Comparison of ENCODE assay signal across 8 cellular contexts in the genomic region with DNA sequence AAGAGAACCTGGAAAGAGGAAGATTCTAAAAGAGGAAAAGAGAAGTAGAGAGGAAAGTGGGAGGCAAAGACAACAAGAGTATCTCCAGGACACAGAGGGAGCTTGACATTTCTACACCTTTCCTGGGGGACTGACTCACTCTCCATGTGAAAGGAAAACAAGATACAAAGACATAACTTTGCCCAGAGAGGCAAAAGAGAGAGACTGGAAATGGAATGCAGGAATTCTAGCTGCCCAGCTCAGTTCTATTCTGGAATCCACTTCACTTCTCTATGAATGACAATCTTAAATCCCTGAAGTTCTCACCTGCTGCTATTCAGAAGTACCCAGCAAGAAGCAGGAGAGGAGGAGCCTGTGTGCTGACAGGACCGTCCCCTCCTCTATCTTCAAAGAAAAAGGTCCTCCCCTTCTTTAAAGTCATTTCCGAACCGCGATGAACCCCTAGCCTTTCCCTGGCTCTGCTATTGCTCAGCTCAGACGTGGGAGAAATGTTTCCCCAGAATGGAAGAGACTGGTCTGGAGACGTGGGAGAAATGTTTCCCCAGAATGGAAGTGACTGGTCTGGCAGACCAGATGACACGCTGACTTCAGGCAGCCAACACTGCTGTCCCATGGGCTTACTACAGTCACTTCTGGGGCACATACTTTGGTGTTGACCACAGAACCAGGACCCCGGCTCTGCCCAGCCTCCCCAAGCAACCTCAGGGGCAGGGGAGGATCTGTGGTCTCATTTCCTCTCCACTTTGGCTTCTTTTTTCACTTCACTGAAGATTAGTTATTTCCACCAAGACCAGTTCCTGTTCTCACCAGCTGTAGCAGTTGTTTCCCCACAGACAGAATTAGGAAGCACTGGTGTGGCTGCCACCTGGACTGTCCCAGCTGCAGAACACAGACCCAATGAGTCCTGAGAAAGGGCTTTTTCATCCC. TPM values are rescaled to one million over a fixed set of nuclear protein-coding genes. Genes with fewer than 3 reads are reported as not detected.
A peak's percentile ranks its signal among the peaks of the same experiment; 100 is the strongest.
DNase-seq lines count a peak whose midpoint lies in the region; ATAC-seq and TF ChIP-seq lines count a peak whose summit lies in the region.

No MANE protein-coding gene starts in this region.

- peaks cover 25% of the 10 kb centered on the region for H3K4me1 Mint-ChIP-seq in T-helper 17 cell

- no peaks in the 10 kb centered on the region for H3K27me3 Mint-ChIP-seq in T-helper 17 cell

- WGBS in mesendoderm (ENCODE audit: extremely low coverage, insufficient coverage, low lambda C conversion rate): no CpG with 5 or more reads among the region's 8 CpGs

- no peak overlapping the region for H3K23ac ChIP-seq in mesendoderm (ENCODE audit: low read length)

- H2AK5ac ChIP-seq in mesendoderm (ENCODE audit: low read length): no peak overlapping the region

- peak overlapping the region; percentile 26 for H3K56ac ChIP-seq in mesendoderm (ENCODE audit: low read length)

- H3K36me3 ChIP-seq in BLaER1: no peaks in the 10 kb centered on the region
- no peaks in the 10 kb centered on the region for H3K36me3 ChIP-seq in mesendoderm (ENCODE audit: control insufficient read depth, insufficient read depth, low read length)
- no peaks in the 10 kb centered on the region for H3K36me3 ChIP-seq in upper lobe of right lung

- no peak overlapping the region for H4K8ac ChIP-seq in mesendoderm (ENCODE audit: low read depth, low read length)

- H3K9me3 ChIP-seq in BLaER1 (no peaks in the 10 kb centered on the region), T-helper 17 cell (ENCODE audit: control insufficient read depth, low read length, poor library complexity, severe bottlenecking) (no peaks in the 10 kb centered on the region), upper lobe of right lung (no peaks in the 10 kb centered on the region)

- H3K4me1 ChIP-seq in BLaER1 (peaks cover 75% of the 10 kb centered on the region), mesendoderm (ENCODE audit: control insufficient read depth, low read depth, low read length) (peaks cover 20% of the 10 kb centered on the region), upper lobe of right lung (peaks cover 54% of the 10 kb centered on the region)

- peak overlapping the region; percentile 86 for H3K4me3 Mint-ChIP-seq in T-helper 17 cell

- H3K4me3 ChIP-seq in BLaER1 (peak overlapping the region; percentile 49; the same call in 1 of the 2 replicates), mesendoderm (ENCODE audit: low read length) (no peak overlapping the region), upper lobe of right lung (peak overlapping the region; percentile 9)

- no peak overlapping the region for H4K5ac ChIP-seq in mesendoderm (ENCODE audit: low read length)

- H2BK15ac ChIP-seq in mesendoderm (replicated peaks; ENCODE audit: low read depth): no peak overlapping the region

- intact Hi-C loops in upper lobe of right lung (cut with DNase I): no loop called here

- no peak overlapping the region for H3K4ac ChIP-seq in mesendoderm (ENCODE audit: low read depth, low read length)

- DNase-seq in T-helper 17 cell: no peak
- DNase-seq in dermis blood vessel endothelial cell: peak; percentile 86
- peak; percentile 86 for DNase-seq in mesendoderm
- peak; percentile 71 for DNase-seq in upper lobe of right lung
- DNase-seq in NCI-H2227 (lab: John Stamatoyannopoulos, UW; ENCODE audit: unreplicated experiment): no peak

- ATAC-seq in GM19351 (IDR thresholded peaks at IDR 0.05; ENCODE audit: unreplicated experiment): peak; percentile 75
- peak; percentile 69 for ATAC-seq in HG03378 (IDR thresholded peaks at IDR 0.05; ENCODE audit: unreplicated experiment)
- peak; percentile 75 for ATAC-seq in T-helper 17 cell
- ATAC-seq in upper lobe of right lung: peak; percentile 79

- H4K20me1 ChIP-seq in BLaER1: peaks cover 54% of the 10 kb centered on the region

- no peak for TF ChIP-seq CTCF in upper lobe of right lung (IDR thresholded peaks at IDR 0.05)

- H2BK5ac ChIP-seq in mesendoderm (ENCODE audit: low read length): peak overlapping the region; percentile 28

- peak overlapping the region; percentile 16 for H3K18ac ChIP-seq in mesendoderm (ENCODE audit: low read length)

- H3K79me2 ChIP-seq in mesendoderm (ENCODE audit: control insufficient read depth, insufficient read depth, low read length): peaks cover 32% of the 10 kb centered on the region

- H3K9ac ChIP-seq in BLaER1 (peak overlapping the region; percentile 26; the same call in 1 of the 2 replicates), mesendoderm (ENCODE audit: low read length) (peak overlapping the region; percentile 49)

- no peaks in the 10 kb centered on the region for H3K27me3 ChIP-seq in BLaER1
- H3K27me3 ChIP-seq in mesendoderm (ENCODE audit: insufficient read depth, low read length, poor library complexity): no peaks in the 10 kb centered on the region
- no peaks in the 10 kb centered on the region for H3K27me3 ChIP-seq in upper lobe of right lung

- peaks cover 14% of the 10 kb centered on the region for H3K79me1 ChIP-seq in mesendoderm (ENCODE audit: low read length)

- H3K27ac ChIP-seq in BLaER1: peak overlapping the region; percentile 65
- peak overlapping the region; percentile 52 for H3K27ac ChIP-seq in mesendoderm (ENCODE audit: low read depth, low read length)
- peak overlapping the region; percentile 63 for H3K27ac ChIP-seq in upper lobe of right lung

- H3K36me3 Mint-ChIP-seq in T-helper 17 cell (ENCODE audit: low read depth): no peaks in the 10 kb centered on the region

- peak overlapping the region; percentile 89 for H3K4me2 ChIP-seq in BLaER1
- peak overlapping the region; percentile 3 for H3K4me2 ChIP-seq in mesendoderm (ENCODE audit: low read length)

- no peak overlapping the region for H2BK120ac ChIP-seq in mesendoderm (ENCODE audit: low read depth, low read length)

- H3K27ac Mint-ChIP-seq in T-helper 17 cell: peak overlapping the region; percentile 91

RNA-seq across cellular contexts. Expression of a gene that starts 8.3 kb away (rescaled TPM):
- total RNA-seq in T-helper 17 cell (10 to 100 TPM; 17.0 to 19.7 TPM), dermis blood vessel endothelial cell (101 and 121 TPM in 2 replicates), upper lobe of right lung (40.3 TPM)
- polyA plus RNA-seq in mesendoderm (2013, experiment 1 of 2): 11.1 TPM
- 11.3 TPM for polyA plus RNA-seq in mesendoderm (2013, experiment 2 of 2)

RNA-seq across cellular contexts. Expression of a gene that starts 42.5 kb away (rescaled TPM):
- 100 to 1,000 TPM; 325 to 376 TPM for total RNA-seq in T-helper 17 cell
- 433 and 441 TPM in 2 replicates for total RNA-seq in dermis blood vessel endothelial cell
- polyA plus RNA-seq in mesendoderm (2013, experiment 1 of 2): 365 TPM
- polyA plus RNA-seq in mesendoderm (2013, experiment 2 of 2): 358 TPM
- total RNA-seq in upper lobe of right lung: 654 TPM

Comparison
In these comparisons a context has a peak if more than half of its experiments do, and no peak if none do; other contexts are left out.
1. DNase-seq: peak in dermis blood vessel endothelial cell (single experiment), mesendoderm (single experiment) and upper lobe of right lung (single experiment); none in T-helper 17 cell (0 of 3) and NCI-H2227 (single experiment).
2. Peak in every context shown above with its lines, with median percentiles within 50 percentile points of each other: H3K27ac ChIP-seq and ATAC-seq.